ENCODE assay signal across 24 cellular contexts in the genomic region with DNA sequence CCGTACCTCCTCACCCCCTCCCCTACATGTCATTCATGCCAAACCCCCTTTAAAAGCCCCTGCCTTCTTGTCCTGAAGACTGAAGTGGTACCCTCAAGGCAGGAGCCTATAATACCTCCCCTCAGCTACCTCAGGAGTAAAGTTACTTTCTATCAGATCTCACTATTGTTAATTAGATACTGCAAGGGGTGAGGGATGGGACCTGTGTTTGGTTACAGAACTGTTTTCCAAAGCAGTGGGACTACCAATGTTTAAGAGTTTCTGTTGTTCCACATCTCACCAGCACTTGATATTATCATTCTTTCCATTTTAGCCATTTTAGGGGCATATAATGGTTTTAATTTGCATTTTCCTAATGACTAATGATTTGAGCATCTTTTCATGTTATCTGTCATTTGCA.
"Had no signal": no experiment of that assay in that cellular context is flagged by ENCODE, and none has a peak within 500 bp of the region (broad histone marks: within the 10 kb centered on the region; RNA-seq: fewer than 3 reads in every experiment).

No MANE protein-coding gene starts in this region.

- H3K27ac Mint-ChIP-seq: activated CD4-positive, alpha-beta memory T cell treated with anti-CD3 and anti-CD28 coated beads, Interleukin-2, amount 10 ng/mL, durations not matched to agents 7 days and 5 days; activated CD4-positive, alpha-beta T cell treated with anti-CD3 and anti-CD28 coated beads for 36 hours; activated CD4-positive, alpha-beta T cell treated with anti-CD3 and anti-CD28 coated beads, Interleukin-2, amount 10 ng/mL, durations not matched to agents 24 days and 14 days; activated naive CD4-positive, alpha-beta T cell treated with anti-CD3 and anti-CD28 coated beads, Interleukin-2, amount 10 ng/mL, durations not matched to agents 7 days and 5 days; activated naive CD8-positive, alpha-beta T cell treated with anti-CD3 and anti-CD28 coated beads, Interleukin-2, amount 10 ng/mL, durations not matched to agents 7 days and 5 days; activated T-cell treated with anti-CD3 and anti-CD28 coated beads, Interleukin-2, amount 50 U/mL, for 24 hours; activated T-cell treated with anti-CD3 and anti-CD28 coated beads, Interleukin-2, amount 50 U/mL, for 72 hours; activated T-helper 2 cell treated with anti-CD3 and anti-CD28 coated beads, Interferon-gamma antibody, Interleukin-2, Interleukin-4, amounts not matched to agents 10 μg/mL and 5 μg/mL and 100 μg/mL, durations not matched to agents 14 hours and 24 hours and 36 hours; dendritic cell treated with granulocyte-macrophage colony-stimulating factor and Interleukin-4, amounts not matched to agents 40 ng/mL and 50 ng/mL, for 4 days; endodermal cell had no signal

- ATAC-seq: activated CD4-positive, alpha-beta T cell treated with anti-CD3 and anti-CD28 coated beads for 36 hours; activated T-cell treated with anti-CD3 and anti-CD28 coated beads, Interleukin-2, amount 50 U/mL, for 72 hours; esophagus mucosa had no signal

- H3K4me3 Mint-ChIP-seq: activated CD4-positive, alpha-beta memory T cell treated with anti-CD3 and anti-CD28 coated beads, Interleukin-2, amount 10 ng/mL, durations not matched to agents 7 days and 5 days; activated CD4-positive, alpha-beta T cell treated with anti-CD3 and anti-CD28 coated beads for 36 hours; activated CD4-positive, alpha-beta T cell treated with anti-CD3 and anti-CD28 coated beads, Interleukin-2, amount 10 ng/mL, durations not matched to agents 24 days and 14 days; activated naive CD4-positive, alpha-beta T cell treated with anti-CD3 and anti-CD28 coated beads, Interleukin-2, amount 10 ng/mL, durations not matched to agents 7 days and 5 days; activated naive CD8-positive, alpha-beta T cell treated with anti-CD3 and anti-CD28 coated beads, Interleukin-2, amount 10 ng/mL, durations not matched to agents 7 days and 5 days; activated T-cell treated with anti-CD3 and anti-CD28 coated beads, Interleukin-2, amount 50 U/mL, for 24 hours; activated T-cell treated with anti-CD3 and anti-CD28 coated beads, Interleukin-2, amount 50 U/mL, for 72 hours; central memory CD8-positive, alpha-beta T cell; dendritic cell treated with granulocyte-macrophage colony-stimulating factor and Interleukin-4, amounts not matched to agents 40 ng/mL and 50 ng/mL, for 4 days; endodermal cell had no signal

- H3K4me1 Mint-ChIP-seq: activated CD4-positive, alpha-beta memory T cell treated with anti-CD3 and anti-CD28 coated beads, Interleukin-2, amount 10 ng/mL, durations not matched to agents 7 days and 5 days; central memory CD8-positive, alpha-beta T cell had no signal

- H3K27ac ChIP-seq: brain microvascular endothelial cell, coronary artery, dorsolateral prefrontal cortex had no signal

- H3K27me3 Mint-ChIP-seq: activated CD4-positive, alpha-beta memory T cell treated with anti-CD3 and anti-CD28 coated beads, Interleukin-2, amount 10 ng/mL, durations not matched to agents 7 days and 5 days; activated CD4-positive, alpha-beta T cell treated with anti-CD3 and anti-CD28 coated beads for 36 hours; activated CD4-positive, alpha-beta T cell treated with anti-CD3 and anti-CD28 coated beads, Interleukin-2, amount 10 ng/mL, durations not matched to agents 24 days and 14 days; activated naive CD4-positive, alpha-beta T cell treated with anti-CD3 and anti-CD28 coated beads, Interleukin-2, amount 10 ng/mL, durations not matched to agents 7 days and 5 days; activated naive CD8-positive, alpha-beta T cell treated with anti-CD3 and anti-CD28 coated beads, Interleukin-2, amount 10 ng/mL, durations not matched to agents 7 days and 5 days; activated T-cell treated with anti-CD3 and anti-CD28 coated beads, Interleukin-2, amount 50 U/mL, for 24 hours; central memory CD8-positive, alpha-beta T cell; dendritic cell treated with granulocyte-macrophage colony-stimulating factor and Interleukin-4, amounts not matched to agents 40 ng/mL and 50 ng/mL, for 4 days had no signal

- DNase-seq: activated CD4-positive, alpha-beta memory T cell treated with anti-CD3 and anti-CD28 coated beads, Interleukin-2, amount 10 ng/mL, durations not matched to agents 7 days and 5 days; activated CD4-positive, alpha-beta T cell treated with anti-CD3 and anti-CD28 coated beads for 36 hours; activated CD4-positive, alpha-beta T cell treated with anti-CD3 and anti-CD28 coated beads, Interleukin-2, amount 10 ng/mL, durations not matched to agents 24 days and 14 days; activated CD8-positive, alpha-beta memory T cell treated with anti-CD3 and anti-CD28 coated beads, Interleukin-2, amount 50 U/mL, for 48 hours; activated effector memory CD4-positive, alpha-beta T cell treated with anti-CD3 and anti-CD28 coated beads, Interleukin-2, amount 50 U/mL, for 16 hours; activated naive CD4-positive, alpha-beta T cell treated with anti-CD3 and anti-CD28 coated beads, Interleukin-2, amount 10 ng/mL, durations not matched to agents 7 days and 5 days; activated naive CD8-positive, alpha-beta T cell treated with anti-CD3 and anti-CD28 coated beads, Interleukin-2, amount 10 ng/mL, durations not matched to agents 7 days and 5 days; activated T-cell treated with anti-CD3 and anti-CD28 coated beads for 4 hours; activated T-cell treated with anti-CD3 and anti-CD28 coated beads, Interleukin-2, amount 50 U/mL, for 24 hours; activated T-cell treated with anti-CD3 and anti-CD28 coated beads, Interleukin-2, amount 50 U/mL, for 72 hours; amniotic stem cell; anterior cingulate cortex; brain microvascular endothelial cell; dorsolateral prefrontal cortex; effector memory CD4-positive, alpha-beta T cell; endodermal cell; foreskin fibroblast; head of caudate nucleus; T-helper 2 cell had no signal
